Comparison of ENCODE assay signal across 10 cellular contexts in the genomic region with DNA sequence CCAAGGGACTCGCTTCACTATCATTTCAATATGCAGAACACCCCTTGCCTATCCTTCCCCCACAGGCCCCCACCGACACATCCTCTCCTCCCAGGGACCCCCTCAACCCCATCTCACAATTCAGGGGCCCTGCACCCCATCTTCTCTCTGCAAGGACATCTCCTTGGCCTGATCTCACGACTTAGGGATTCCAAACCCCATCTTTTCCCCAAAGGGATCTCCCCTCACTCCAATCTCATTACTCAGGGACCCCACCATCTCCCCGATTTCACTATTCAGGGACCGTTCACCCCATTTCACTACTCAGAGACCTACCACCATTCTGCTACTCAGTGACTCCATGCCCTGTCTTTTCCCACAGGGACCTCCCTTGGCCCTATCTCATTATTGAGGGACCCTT. TPM values are rescaled to one million over a fixed set of nuclear protein-coding genes. Genes with fewer than 3 reads are reported as not detected.
A peak's percentile ranks its signal among the peaks of the same experiment; 100 is the strongest.
DNase-seq lines count a peak whose midpoint lies in the region; ATAC-seq, FAIRE-seq and TF ChIP-seq lines count a peak whose summit lies in the region.
"Had no signal": no experiment of that assay in that cellular context is flagged by ENCODE, and none has a peak within 500 bp of the region (broad histone marks: within the 10 kb centered on the region; RNA-seq: fewer than 3 reads in every experiment).

No MANE protein-coding gene starts in this region.

- H3K9me3 ChIP-seq in keratinocyte (ENCODE audit: control insufficient read depth, low read depth, low read length) (no peaks in the 10 kb centered on the region), subcutaneous abdominal adipose tissue (ENCODE audit: control insufficient read depth in 5 of 5, low read length in 5 of 5) (no peaks in the 10 kb centered on the region), aorta (ENCODE audit: control insufficient read depth, low read length) (no peaks in the 10 kb centered on the region)

- H2AFZ ChIP-seq in keratinocyte (ENCODE audit: control insufficient read depth, low read length) = no peak overlapping the region

- H3K79me2 ChIP-seq in keratinocyte (ENCODE audit: control insufficient read depth, insufficient read depth, low read length) = peaks cover 44% of the 10 kb centered on the region

- TF ChIP-seq CTCF in keratinocyte (optimal IDR thresholded peaks at IDR 0.05 in 1 of 3, IDR thresholded peaks at IDR 0.05 in 1 of 3, conservative IDR thresholded peaks at IDR 0.05 in 1 of 3; ENCODE audit: extremely low read depth in 1 of 3, insufficient read depth in 2 of 3, low read length in 3 of 3) = no peak

- no peak for ATAC-seq in activated naive CD8-positive, alpha-beta T cell treated with anti-CD3 and anti-CD28 coated beads, Interleukin-2, amount 10 ng/mL, durations not matched to agents 7 days and 5 days (ENCODE audit: low read depth)
- ATAC-seq in aorta (ENCODE audit: low FRiP score) = no peak

- H3K9ac ChIP-seq in keratinocyte (ENCODE audit: control insufficient read depth, extremely low read depth, insufficient read depth, low read length) = peak overlapping the region; percentile 89
- H3K9ac ChIP-seq in subcutaneous abdominal adipose tissue (ENCODE audit: low read length in 5 of 5) = peak overlapping the region; percentile 93 to 98 (median 93)

- peak overlapping the region; percentile 56 for H3K27ac ChIP-seq in keratinocyte (ENCODE audit: control insufficient read depth, insufficient read depth, low read length)
- H3K27ac ChIP-seq in subcutaneous abdominal adipose tissue (ENCODE audit: low read depth, low read length) = peak overlapping the region; percentile 57
- no peak overlapping the region for H3K27ac ChIP-seq in aorta (ENCODE audit: low read depth in 1 of 2, low read length in 2 of 2)

- H3K27me3 Mint-ChIP-seq in activated CD4-positive, alpha-beta T cell treated with anti-CD3 and anti-CD28 coated beads, Interleukin-2, amount 10 ng/mL, durations not matched to agents 7 days and 5 days = no peaks in the 10 kb centered on the region
- H3K27me3 Mint-ChIP-seq in activated naive CD8-positive, alpha-beta T cell treated with anti-CD3 and anti-CD28 coated beads, Interleukin-2, amount 10 ng/mL, durations not matched to agents 7 days and 5 days = no peaks in the 10 kb centered on the region

- CTCF ChIA-PET in activated CD4-positive, alpha-beta T cell treated with anti-CD3 and anti-CD28 coated beads, Interleukin-2, amount 10 ng/mL, durations not matched to agents 7 days and 5 days (lab: Charles Lee) = no interaction called here

- POLR2A ChIA-PET in activated CD4-positive, alpha-beta T cell treated with anti-CD3 and anti-CD28 coated beads, Interleukin-2, amount 10 ng/mL, durations not matched to agents 7 days and 5 days (lab: Charles Lee) = no interaction called here
- POLR2A ChIA-PET in activated naive CD8-positive, alpha-beta T cell treated with anti-CD3 and anti-CD28 coated beads, Interleukin-2, amount 10 ng/mL, durations not matched to agents 7 days and 5 days (lab: Charles Lee) = interaction anchor here (0.6 kb wide), 1 partner anchor 182 kb away, joined by 4 read pairs; no protein-coding TSS in a partner anchor

- H3K4me1 ChIP-seq in keratinocyte (ENCODE audit: control insufficient read depth, extremely low read depth, insufficient read depth, low read length) (peaks cover 13% of the 10 kb centered on the region), subcutaneous abdominal adipose tissue (ENCODE audit: control insufficient read depth in 5 of 5, insufficient read depth in 5 of 5, low read length in 5 of 5) (peaks cover 8 to 32% (median 27%) of the 10 kb centered on the region in 5 donors), aorta (ENCODE audit: control insufficient read depth in 1 of 2, insufficient read depth in 2 of 2, low read length in 2 of 2) (no peaks in the 10 kb centered on the region)

- peaks cover 10% of the 10 kb centered on the region for H3K36me3 Mint-ChIP-seq in activated CD4-positive, alpha-beta T cell treated with anti-CD3 and anti-CD28 coated beads, Interleukin-2, amount 10 ng/mL, durations not matched to agents 7 days and 5 days (ENCODE audit: low read depth)
- peaks cover 10% of the 10 kb centered on the region for H3K36me3 Mint-ChIP-seq in activated naive CD8-positive, alpha-beta T cell treated with anti-CD3 and anti-CD28 coated beads, Interleukin-2, amount 10 ng/mL, durations not matched to agents 7 days and 5 days

- H3K4me2 ChIP-seq in keratinocyte (ENCODE audit: control insufficient read depth, extremely low read depth, insufficient read depth, low read depth, low read length) = peak overlapping the region; percentile 86

- peaks cover 7 to 8% of the 10 kb centered on the region in 2 experiments for H3K36me3 ChIP-seq in keratinocyte (ENCODE audit: control insufficient read depth in 2 of 2, extremely low read depth in 1 of 2, insufficient read depth in 2 of 2, low read length in 2 of 2)
- peaks cover 0 to 21% (median 7%) of the 10 kb centered on the region in 5 donors for H3K36me3 ChIP-seq in subcutaneous abdominal adipose tissue (ENCODE audit: control insufficient read depth in 5 of 5, insufficient read depth in 5 of 5, low read length in 5 of 5)
- no peaks in the 10 kb centered on the region for H3K36me3 ChIP-seq in aorta (ENCODE audit: control insufficient read depth in 1 of 2, insufficient read depth in 2 of 2, low read length in 1 of 2)

- H3K27ac Mint-ChIP-seq in activated CD4-positive, alpha-beta T cell treated with anti-CD3 and anti-CD28 coated beads, Interleukin-2, amount 10 ng/mL, durations not matched to agents 7 days and 5 days = peak overlapping the region; percentile 91
- H3K27ac Mint-ChIP-seq in activated naive CD8-positive, alpha-beta T cell treated with anti-CD3 and anti-CD28 coated beads, Interleukin-2, amount 10 ng/mL, durations not matched to agents 7 days and 5 days = peak overlapping the region; percentile 95

- peaks cover 3% of the 10 kb centered on the region for H4K20me1 ChIP-seq in keratinocyte (ENCODE audit: control insufficient read depth, extremely low read depth, insufficient read depth, low read length)

- peak overlapping the region; percentile 87 for H3K4me3 Mint-ChIP-seq in activated CD4-positive, alpha-beta T cell treated with anti-CD3 and anti-CD28 coated beads, Interleukin-2, amount 10 ng/mL, durations not matched to agents 7 days and 5 days
- H3K4me3 Mint-ChIP-seq in activated naive CD8-positive, alpha-beta T cell treated with anti-CD3 and anti-CD28 coated beads, Interleukin-2, amount 10 ng/mL, durations not matched to agents 7 days and 5 days = peak overlapping the region; percentile 93

- 73 to 75% methylated on average over 5 of the region's 5 CpGs for WGBS in aorta, 2 donors

- no peak for FAIRE-seq in keratinocyte (lab: Jason Lieb, UNC)

- peaks cover 27% of the 10 kb centered on the region for H3K4me1 Mint-ChIP-seq in activated CD4-positive, alpha-beta T cell treated with anti-CD3 and anti-CD28 coated beads, Interleukin-2, amount 10 ng/mL, durations not matched to agents 7 days and 5 days
- H3K4me1 Mint-ChIP-seq in activated naive CD8-positive, alpha-beta T cell treated with anti-CD3 and anti-CD28 coated beads, Interleukin-2, amount 10 ng/mL, durations not matched to agents 7 days and 5 days = peaks cover 25% of the 10 kb centered on the region

- no peaks in the 10 kb centered on the region for H3K9me3 Mint-ChIP-seq in activated CD4-positive, alpha-beta T cell treated with anti-CD3 and anti-CD28 coated beads, Interleukin-2, amount 10 ng/mL, durations not matched to agents 7 days and 5 days
- no peaks in the 10 kb centered on the region for H3K9me3 Mint-ChIP-seq in activated naive CD8-positive, alpha-beta T cell treated with anti-CD3 and anti-CD28 coated beads, Interleukin-2, amount 10 ng/mL, durations not matched to agents 7 days and 5 days

- H3K4me3 ChIP-seq in keratinocyte (ENCODE audit: control insufficient read depth in 2 of 3, extremely low read depth in 1 of 3, insufficient read depth in 2 of 3, low read depth in 1 of 3, low read length in 3 of 3) (peak overlapping the region; percentile 89 to 97 (median 92)), subcutaneous abdominal adipose tissue (ENCODE audit: low read depth in 1 of 5, low read length in 5 of 5) (peak overlapping the region; percentile 71 to 82 (median 71)), aorta (ENCODE audit: low read length in 2 of 2) (no peak overlapping the region)

- H3K27me3 ChIP-seq in keratinocyte (ENCODE audit: control insufficient read depth, extremely low read depth, insufficient read depth, low read length) = no peaks in the 10 kb centered on the region
- no peaks in the 10 kb centered on the region for H3K27me3 ChIP-seq in subcutaneous abdominal adipose tissue (ENCODE audit: control insufficient read depth in 5 of 5, insufficient read depth in 4 of 5, low read length in 5 of 5)
- H3K27me3 ChIP-seq in aorta (ENCODE audit: control insufficient read depth in 1 of 2, insufficient read depth in 2 of 2, low read length in 1 of 2) = no peaks in the 10 kb centered on the region

- dilution Hi-C loops in keratinocyte (cut with MboI; ENCODE audit: extremely low pct_ligation_motif_present, low sequenced_read_pairs) = no loop called here

- no peak for DNase-seq in activated CD4-positive, alpha-beta T cell treated with anti-CD3 and anti-CD28 coated beads, Interleukin-2, amount 10 ng/mL, durations not matched to agents 7 days and 5 days
- no peak for DNase-seq in activated CD4-positive, alpha-beta T cell treated with anti-CD3 and anti-CD28 coated beads for 1 hour
- DNase-seq in activated naive CD8-positive, alpha-beta T cell treated with anti-CD3 and anti-CD28 coated beads, Interleukin-2, amount 10 ng/mL, durations not matched to agents 7 days and 5 days = no peak
- no peak for DNase-seq in keratinocyte (ENCODE audit: low read depth, low spot score)
- DNase-seq in aorta = no peak
- no peak for DNase-seq in NCI-H69 (lab: John Stamatoyannopoulos, UW)
- DNase-seq in hypothalamus (lab: John Stamatoyannopoulos, UW) = no peak
- DNase-seq: COR-L47 had no signal

- no peaks in the 10 kb centered on the region for H3K9me1 ChIP-seq in keratinocyte (ENCODE audit: control insufficient read depth, extremely low read depth, insufficient read depth, low read length)

- intact Hi-C loops in aorta (cut with DNase I) = loop anchor here in 1 of 2 donors (5.0 kb wide), 1 partner anchor 55 kb away; the partner anchor contains the start of gene ZBTB7A

RNA-seq across cellular contexts. Expression of gene MAP2K2, which starts 1.4 kb away (rescaled TPM):
- 100 to 1,000 TPM; 175 to 202 TPM for total RNA-seq in activated CD4-positive, alpha-beta T cell treated with anti-CD3 and anti-CD28 coated beads, Interleukin-2, amount 10 ng/mL, durations not matched to agents 7 days and 5 days
- 100 to 1,000 TPM; 210 to 211 TPM for total RNA-seq in activated naive CD8-positive, alpha-beta T cell treated with anti-CD3 and anti-CD28 coated beads, Interleukin-2, amount 10 ng/mL, durations not matched to agents 7 days and 5 days
- 61.8 to 97.9 TPM (median 89.5 TPM) in 3 replicates for polyA plus RNA-seq in keratinocyte
- polyA plus RNA-seq in keratinocyte (2011; ENCODE audit: low read depth) = 95.5 TPM
- polyA plus RNA-seq in keratinocyte (2011; cell fraction: cytosol; rRNA removed) = 64.6 and 162 TPM in 2 replicates
- 70.6 and 94.2 TPM in 2 replicates for polyA plus RNA-seq in keratinocyte (2011; cell fraction: nucleus; rRNA removed)
- 109 and 148 TPM in 2 replicates for polyA plus RNA-seq in keratinocyte (2012; ENCODE audit: low replicate concordance)
- polyA minus RNA-seq in keratinocyte = 51.0 to 105 TPM (median 66.6 TPM) in 3 replicates
- 207 TPM for polyA minus RNA-seq in keratinocyte (2011; cell fraction: cytosol; rRNA and poly(A)+ RNA removed)
- 50.3 and 50.5 TPM in 2 replicates for polyA minus RNA-seq in keratinocyte (2011; cell fraction: nucleus; rRNA and poly(A)+ RNA removed)
- total RNA-seq in aorta = 10 to 100 TPM; 80.8 to 97.8 TPM
- polyA plus RNA-seq in aorta = 100 to 1,000 TPM in 1 of 2 donors, 10 to 100 TPM in 1; 82.4 to 230 TPM

RNA-seq across cellular contexts. Expression of gene CREB3L3, which starts 31.0 kb away (rescaled TPM):
- under 1 TPM in 1 of 2 experiments, not detected in 1; 0.07 TPM for total RNA-seq in activated CD4-positive, alpha-beta T cell treated with anti-CD3 and anti-CD28 coated beads, Interleukin-2, amount 10 ng/mL, durations not matched to agents 7 days and 5 days
- not detected for total RNA-seq in activated naive CD8-positive, alpha-beta T cell treated with anti-CD3 and anti-CD28 coated beads, Interleukin-2, amount 10 ng/mL, durations not matched to agents 7 days and 5 days
- not detected in 3 replicates for polyA plus RNA-seq in keratinocyte
- polyA plus RNA-seq in keratinocyte (2011; ENCODE audit: low read depth) = not detected
- polyA plus RNA-seq in keratinocyte (2011; cell fraction: cytosol; rRNA removed) = not detected in 2 replicates
- not detected in 2 replicates for polyA plus RNA-seq in keratinocyte (2011; cell fraction: nucleus; rRNA removed)
- polyA plus RNA-seq in keratinocyte (2012; ENCODE audit: low replicate concordance) = not detected in 2 replicates
- polyA minus RNA-seq in keratinocyte = not detected in 3 replicates
- not detected for polyA minus RNA-seq in keratinocyte (2011; cell fraction: cytosol; rRNA and poly(A)+ RNA removed)
- polyA minus RNA-seq in keratinocyte (2011; cell fraction: nucleus; rRNA and poly(A)+ RNA removed) = not detected in 2 replicates
- not detected for total RNA-seq in aorta
- polyA plus RNA-seq in aorta = 10 to 100 TPM in 1 of 2 donors, under 1 TPM in 1; 0.15 to 25.2 TPM
- total RNA-seq: myocyte had no signal

RNA-seq across cellular contexts. Expression of gene ZBTB7A, which starts 55.8 kb away (rescaled TPM):
- total RNA-seq in activated CD4-positive, alpha-beta T cell treated with anti-CD3 and anti-CD28 coated beads, Interleukin-2, amount 10 ng/mL, durations not matched to agents 7 days and 5 days = 10 to 100 TPM; 39.4 to 47.5 TPM
- total RNA-seq in activated naive CD8-positive, alpha-beta T cell treated with anti-CD3 and anti-CD28 coated beads, Interleukin-2, amount 10 ng/mL, durations not matched to agents 7 days and 5 days = 10 to 100 TPM; 60.6 to 61.5 TPM
- polyA plus RNA-seq in keratinocyte (3.7 to 9.8 TPM (median 7.2 TPM) in 3 replicates), aorta (10 to 100 TPM in 1 of 2 donors, 1 to 10 TPM in 1; 7.8 to 14.5 TPM)
- 18.6 TPM for polyA plus RNA-seq in keratinocyte (2011; ENCODE audit: low read depth)
- 4.8 and 14.2 TPM in 2 replicates for polyA plus RNA-seq in keratinocyte (2011; cell fraction: cytosol; rRNA removed)
- polyA plus RNA-seq in keratinocyte (2011; cell fraction: nucleus; rRNA removed) = 15.6 and 25.3 TPM in 2 replicates
- polyA plus RNA-seq in keratinocyte (2012; ENCODE audit: low replicate concordance) = 23.6 and 24.7 TPM in 2 replicates
- polyA minus RNA-seq in keratinocyte = 5.2 to 12.8 TPM (median 7.7 TPM) in 3 replicates
- polyA minus RNA-seq in keratinocyte (2011; cell fraction: cytosol; rRNA and poly(A)+ RNA removed) = 60.4 TPM
- polyA minus RNA-seq in keratinocyte (2011; cell fraction: nucleus; rRNA and poly(A)+ RNA removed) = 35.8 and 46.1 TPM in 2 replicates
- 10 to 100 TPM; 50.4 to 53.9 TPM for total RNA-seq in aorta

RNA-seq across cellular contexts. Expression of gene SIRT6, which starts 59.9 kb away (rescaled TPM):
- total RNA-seq in activated CD4-positive, alpha-beta T cell treated with anti-CD3 and anti-CD28 coated beads, Interleukin-2, amount 10 ng/mL, durations not matched to agents 7 days and 5 days = 10 to 100 TPM; 31.3 to 35.2 TPM
- 10 to 100 TPM; 30.1 to 37.5 TPM for total RNA-seq in activated naive CD8-positive, alpha-beta T cell treated with anti-CD3 and anti-CD28 coated beads, Interleukin-2, amount 10 ng/mL, durations not matched to agents 7 days and 5 days
- polyA plus RNA-seq in keratinocyte (14.6 to 28.6 TPM (median 17.4 TPM) in 3 replicates), aorta (10 to 100 TPM; 13.5 to 26.1 TPM)
- 6.8 TPM for polyA plus RNA-seq in keratinocyte (2011; ENCODE audit: low read depth)
- 8.0 and 18.5 TPM in 2 replicates for polyA plus RNA-seq in keratinocyte (2011; cell fraction: cytosol; rRNA removed)
- polyA plus RNA-seq in keratinocyte (2011; cell fraction: nucleus; rRNA removed) = 34.3 and 34.7 TPM in 2 replicates
- 20.6 and 21.8 TPM in 2 replicates for polyA plus RNA-seq in keratinocyte (2012; ENCODE audit: low replicate concordance)
- 8.1 to 12.9 TPM (median 9.1 TPM) in 3 replicates for polyA minus RNA-seq in keratinocyte
- 37.6 TPM for polyA minus RNA-seq in keratinocyte (2011; cell fraction: cytosol; rRNA and poly(A)+ RNA removed)
- 15.7 and 16.6 TPM in 2 replicates for polyA minus RNA-seq in keratinocyte (2011; cell fraction: nucleus; rRNA and poly(A)+ RNA removed)
- 10 to 100 TPM; 19.4 to 23.5 TPM for total RNA-seq in aorta

Comparison
In these comparisons a context has a peak if more than half of its experiments do, and no peak if none do; other contexts are left out.
1. H3K27ac ChIP-seq: peak in keratinocyte (single experiment) and subcutaneous abdominal adipose tissue (single experiment); none in aorta (0 of 2).
2. H3K4me3 ChIP-seq: peak in keratinocyte (3 of 3) and subcutaneous abdominal adipose tissue (5 of 5); none in aorta (0 of 2).